ENCODE assay signal across 9 cellular contexts in genomic region chr13:51793570-51794273, GRCh38. TPM values are rescaled to one million over a fixed set of nuclear protein-coding genes. Genes with fewer than 3 reads are reported as not detected.
A peak's percentile ranks its signal among the peaks of the same experiment; 100 is the strongest.
DNase-seq lines count a peak whose midpoint lies in the region; ATAC-seq and TF ChIP-seq lines count a peak whose summit lies in the region.
"Had no signal": no experiment of that assay in that cellular context is flagged by ENCODE, and none has a peak within 500 bp of the region (broad histone marks: within the 10 kb centered on the region; RNA-seq: fewer than 3 reads in every experiment).

No MANE protein-coding gene starts in this region.

- intact Hi-C loops in PC-3 (cut with micrococcal nuclease) = loop anchor here (5.0 kb wide), 1 partner anchor 501 kb away; no protein-coding TSS in a partner anchor

- H3K9ac ChIP-seq in PC-3 (ENCODE audit: low read length) = no peak overlapping the region

- peaks cover 15% of the 10 kb centered on the region for H3K4me1 ChIP-seq in PC-3 (ENCODE audit: insufficient read depth, low read length)

- no peaks in the 10 kb centered on the region for H3K79me2 ChIP-seq in PC-3 (ENCODE audit: low read length)

- BruUV-seq in PC-3 (replicated peaks; lab: Mats Ljungman, UMichigan) = no TSS peak

- in situ Hi-C loops in brain microvascular endothelial cell (cut with HindIII; ENCODE audit: low pct_ligation_motif_present, low sequenced_read_pairs) = no loop called here

- CTCF ChIA-PET in PC-3 (lab: Charles Lee) = interaction anchor here (0.9 kb wide), 1 partner anchor 359 kb away, joined by 4 read pairs; no protein-coding TSS in a partner anchor

- ATAC-seq in HG02884 (IDR thresholded peaks at IDR 0.05; ENCODE audit: unreplicated experiment) = peak; percentile 65
- ATAC-seq in PC-3 = peak; percentile 94
- ATAC-seq in omental fat pad (ENCODE audit: low FRiP score) = peak; percentile 82

- H3K27ac ChIP-seq in PC-3 (ENCODE audit: low read length) (peak overlapping the region; percentile 38), brain microvascular endothelial cell (peak overlapping the region; percentile 36)
- H3K27ac ChIP-seq: 22Rv1 had no signal

- H3K4me3 ChIP-seq in PC-3 (ENCODE audit: low read length) (no peak overlapping the region), brain microvascular endothelial cell (ENCODE audit: low read depth, low read length) (no peak overlapping the region)

- no peaks in the 10 kb centered on the region for H3K9me3 ChIP-seq in PC-3 (ENCODE audit: low read length)

- H4K20me1 ChIP-seq in PC-3 (ENCODE audit: low read length) = no peaks in the 10 kb centered on the region

- H3K4me2 ChIP-seq in PC-3 (ENCODE audit: low read length) = peak overlapping the region; percentile 40; the same call in 1 of the 2 replicates

- TF ChIP-seq CTCF in PC-3 (conservative IDR thresholded peaks at IDR 0.05; ENCODE audit: low read depth, low read length) = no peak
- no peak for TF ChIP-seq CTCF in brain microvascular endothelial cell (IDR thresholded peaks at IDR 0.05; ENCODE audit: low read depth, low read length, missing control alignments)
- TF ChIP-seq CTCF in omental fat pad (IDR thresholded peaks at IDR 0.05) = no peak

- H2AFZ ChIP-seq in PC-3 (ENCODE audit: low read length) = peak overlapping the region; percentile 75

- POLR2A ChIA-PET in PC-3 (lab: Charles Lee; ENCODE audit: unreplicated experiment) = interaction anchor here (0.6 kb wide), 2 partner anchors 32 to 168 kb away, joined by 4 read pairs; no protein-coding TSS in a partner anchor

- no peaks in the 10 kb centered on the region for H3K9me2 ChIP-seq in PC-3 (replicated peaks; ENCODE audit: low read length)

- no peaks in the 10 kb centered on the region for H3K36me3 ChIP-seq in PC-3 (ENCODE audit: low read depth, low read length)
- H3K36me3 ChIP-seq in brain microvascular endothelial cell (replicated peaks) = no peaks in the 10 kb centered on the region

- peak; percentile 43 for DNase-seq in NK-92 treated with Interleukin-12 subunit alpha and Interleukin-12 subunit beta, amount 100 ng/mL, for 24 hours (lab: John Stamatoyannopoulos, UW)
- DNase-seq in NK-92 (lab: John Stamatoyannopoulos, UW; ENCODE audit: unreplicated experiment) = no peak
- DNase-seq in PC-3 = peak; percentile 80
- DNase-seq in brain microvascular endothelial cell = peak; percentile 85
- peak; percentile 47 for DNase-seq in omental fat pad (ENCODE audit: low spot score)
- no peak for DNase-seq in HuH-7 (ENCODE audit: low spot score)
- no peak for DNase-seq in NCI-H2171 (lab: John Stamatoyannopoulos, UW)

- no peaks in the 10 kb centered on the region for H3F3A ChIP-seq in PC-3 (ENCODE audit: low read length, unreplicated experiment)

- H3K27me3 ChIP-seq in PC-3 (ENCODE audit: low read length) = no peaks in the 10 kb centered on the region
- H3K27me3 ChIP-seq in brain microvascular endothelial cell (replicated peaks) = no peaks in the 10 kb centered on the region

RNA-seq across cellular contexts. Expression of gene DHRS12, which starts 10.2 kb away (rescaled TPM):
- total RNA-seq in PC-3 (2014; rRNA removed) (1.2 and 2.6 TPM in 2 replicates), omental fat pad (10 to 100 TPM; 11.8 to 22.2 (median 17.4) TPM)

RNA-seq across cellular contexts. Expression of gene TMEM272, which starts 51.3 kb away (rescaled TPM):
- total RNA-seq in PC-3 (2014; rRNA removed) (0.06 and 0.07 TPM in 2 replicates), omental fat pad (under 1 TPM in 3 of 4 donors, not detected in 1; 0.13 to 0.74 (median 0.16) TPM)

Comparison
In these comparisons a context has a peak if more than half of its experiments do, and no peak if none do; other contexts are left out.
1. DNase-seq: peak in NK-92 treated with Interleukin-12 subunit alpha and Interleukin-12 subunit beta, amount 100 ng/mL, for 24 hours (single experiment), PC-3 (single experiment), brain microvascular endothelial cell (single experiment) and omental fat pad (single experiment); none in NK-92 (single experiment), HuH-7 (single experiment) and NCI-H2171 (single experiment).
2. Peak in every context shown above with its lines, with median percentiles within 50 percentile points of each other: ATAC-seq.